8 cellular contexts compared by ENCODE assay signal in genomic region chr1:179026813-179027664, GRCh38. TPM values are rescaled to one million over a fixed set of nuclear protein-coding genes. Genes with fewer than 3 reads are reported as not detected.
DNase-seq lines count a peak whose midpoint lies in the region; TF ChIP-seq lines count a peak whose summit lies in the region.

No MANE protein-coding gene starts in this region.

- H3K36me3 ChIP-seq in SJSA1 = peaks cover 5% of the 10 kb centered on the region

- TF ChIP-seq CTCF in fibroblast of mammary gland (conservative IDR thresholded peaks at IDR 0.05; ENCODE audit: control insufficient read depth, insufficient read depth, low read depth, low read length) (no peak), retinal pigment epithelial cell (conservative IDR thresholded peaks at IDR 0.05; ENCODE audit: low read depth, low read length) (no peak)

- H3K4me3 ChIP-seq in GM08714 (ENCODE audit: low read length) (peak overlapping the region; percentile 92), SJSA1 (peak overlapping the region; percentile 98), fibroblast of mammary gland (ENCODE audit: control insufficient read depth, low read depth, low read length) (peak overlapping the region; percentile 84), retinal pigment epithelial cell (ENCODE audit: low read length) (peak overlapping the region; percentile 78)

- peak overlapping the region; percentile 95 for H3K27ac ChIP-seq in SJSA1

- H3K27me3 ChIP-seq in SJSA1 (replicated peaks) = no peaks in the 10 kb centered on the region

- H3K9me3 ChIP-seq in SJSA1 (replicated peaks) = peaks cover 3% of the 10 kb centered on the region; the same call in 1 of the 2 replicates

- peaks cover 21% of the 10 kb centered on the region for H3K4me1 ChIP-seq in SJSA1 (replicated peaks)

- DNase-seq in SJSA1 (ENCODE audit: low read depth in 1 of 2, low spot score in 2 of 2) (no peak), fibroblast of mammary gland (ENCODE audit: low read depth) (no peak), retinal pigment epithelial cell (ENCODE audit: low read depth) (no peak), SKM-1 treated with dmso at 0.1 percent for 144 hours (lab: John Stamatoyannopoulos, UW; ENCODE audit: unreplicated experiment) (no peak), HK-2 (ENCODE audit: unreplicated experiment) (no peak), NCI-H1092 treated with DMSO at 0.1 percent for 48 hours (lab: John Stamatoyannopoulos, UW) (no peak), iPS-NIHi7 (ENCODE audit: extremely low spot score) (no peak)

RNA-seq across cellular contexts. Expression of gene FAM20B, which starts 1.3 kb away (rescaled TPM):
- total RNA-seq in SJSA1 (2014; rRNA removed; shearing (Covaris generic)) = 50.7 and 52.6 TPM in 2 replicates

RNA-seq across cellular contexts. Expression of gene TOR3A, which starts 54.8 kb away (rescaled TPM):
- total RNA-seq in SJSA1 (2014; rRNA removed; shearing (Covaris generic)) = 27.9 and 30.8 TPM in 2 replicates
